In the genomic region with DNA sequence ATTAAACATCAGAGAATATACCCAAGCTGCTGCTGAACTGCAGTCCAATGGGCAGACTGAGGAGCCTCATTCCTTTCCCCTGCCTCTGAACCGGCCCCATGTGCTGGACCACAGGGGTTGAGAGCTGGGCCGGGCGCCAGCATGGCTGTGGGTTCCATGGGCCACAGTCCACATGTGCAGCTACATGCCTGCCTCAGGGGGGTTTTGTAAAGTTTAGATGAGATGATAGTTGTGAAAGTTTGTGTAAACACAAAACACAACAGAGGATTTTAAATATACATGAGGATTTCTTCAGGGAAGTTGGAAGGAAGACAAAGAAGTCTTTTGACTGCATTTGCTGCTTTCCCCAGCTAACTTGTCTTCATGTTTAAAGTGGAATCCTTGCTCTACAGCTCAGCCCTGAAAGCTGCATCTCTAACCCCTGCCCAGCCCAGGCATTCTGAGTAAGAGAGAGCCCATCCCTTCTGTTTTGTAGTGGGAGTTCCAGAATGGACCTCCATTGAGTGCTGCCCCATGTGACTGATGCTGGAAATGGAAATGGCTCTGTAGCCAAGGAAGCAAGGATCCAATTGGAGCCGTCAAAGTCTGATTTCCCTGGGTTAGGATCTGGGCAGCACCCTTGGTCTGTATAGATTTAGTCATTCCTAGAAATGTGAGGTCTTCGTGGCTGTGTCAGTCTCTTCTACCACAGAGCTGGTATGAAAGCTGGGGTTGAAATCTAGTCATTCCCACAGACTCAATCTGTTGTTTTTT, we compare ENCODE assay signal across 14 cellular contexts. TPM values are rescaled to one million over a fixed set of nuclear protein-coding genes. Genes with fewer than 3 reads are reported as not detected.
DNase-seq lines count a peak whose midpoint lies in the region; ATAC-seq, FAIRE-seq and TF ChIP-seq lines count a peak whose summit lies in the region.
"Had no signal": no experiment of that assay in that cellular context is flagged by ENCODE, and none has a peak within 500 bp of the region (broad histone marks: within the 10 kb centered on the region; RNA-seq: fewer than 3 reads in every experiment).

No MANE protein-coding gene starts in this region.

- no TSS peak for BruUV-seq in Calu3 (replicated peaks; lab: Mats Ljungman, UMichigan)

- peak; percentile 61 for FAIRE-seq in GM12892 (lab: Jason Lieb, UNC)

- peak; percentile 49 for DNase-seq in AG04449 (ENCODE audit: low read depth, low spot score)
- DNase-seq in GM12892 (ENCODE audit: insufficient read length), result no peak
- DNase-seq in amniotic epithelial cell (ENCODE audit: low read depth), result peak; percentile 69
- DNase-seq in iris pigment epithelial cell (ENCODE audit: low read depth), result peak; percentile 92
- no peak for DNase-seq in endothelial cell (ENCODE audit: low spot score)
- no peak for DNase-seq in stimulated activated CD4-positive, alpha-beta T cell treated with anti-CD3 and anti-CD28 coated beads, Interleukin-1b, Interleukin-23, amount 100 ng/mL, for 48 hours
- DNase-seq in Calu3, result no peak
- DNase-seq: activated B cell treated with CpG ODN at 0.5 μM for 24 hours, cerebellar nuclear complex, heart right ventricle, NCI-H748 treated with DMSO at 0.1 percent for 48 hours had no signal

- H3K4me3 ChIP-seq in AG04449 (ENCODE audit: low read depth, low read length), result no peak overlapping the region
- H3K4me3 ChIP-seq: heart right ventricle, lung, prostate gland had no signal

- no peaks in the 10 kb centered on the region for H3K36me3 Mint-ChIP-seq in endothelial cell (ENCODE audit: low read depth, unreplicated experiment)
- no peaks in the 10 kb centered on the region for H3K36me3 Mint-ChIP-seq in Calu3 (ENCODE audit: insufficient read depth, unreplicated experiment)

- TF ChIP-seq POLR2A in GM12892 (IDR thresholded peaks at IDR 0.05; ENCODE audit: low read depth, low read length), result no peak

- TF ChIP-seq CTCF in AG04449 (IDR thresholded peaks at IDR 0.05; ENCODE audit: insufficient read depth, low read length, missing control alignments), result peak; percentile 9
- no peak for TF ChIP-seq CTCF in endothelial cell (IDR thresholded peaks at IDR 0.05; ENCODE audit: unreplicated experiment)
- TF ChIP-seq CTCF in Calu3 (IDR thresholded peaks at IDR 0.05; ENCODE audit: unreplicated experiment), result no peak

- no peaks in the 10 kb centered on the region for H3K9me3 Mint-ChIP-seq in endothelial cell (ENCODE audit: unreplicated experiment)
- no peaks in the 10 kb centered on the region for H3K9me3 Mint-ChIP-seq in Calu3 (ENCODE audit: low read depth, unreplicated experiment)
- H3K9me3 Mint-ChIP-seq: activated B cell treated with CpG ODN at 0.5 μM for 24 hours had no signal

- intact Hi-C loops in Calu3 (cut with micrococcal nuclease; ENCODE audit: unreplicated experiment), result no loop called here

- POLR2A ChIA-PET in AG04449 (lab: Yijun Ruan, JAX), result interaction anchor here (0.6 to 1.1 kb wide), 2 partner anchors 150 to 180 kb away, joined by 3 read pairs; no protein-coding TSS in a partner anchor

- no peak overlapping the region for H3K27ac Mint-ChIP-seq in endothelial cell (ENCODE audit: unreplicated experiment)
- H3K27ac Mint-ChIP-seq in Calu3 (ENCODE audit: unreplicated experiment), result no peak overlapping the region
- H3K27ac Mint-ChIP-seq: activated B cell treated with CpG ODN at 0.5 μM for 24 hours had no signal

- ATAC-seq in HG03025 (IDR thresholded peaks at IDR 0.05; ENCODE audit: low FRiP score, unreplicated experiment), result no peak
- ATAC-seq: heart right ventricle had no signal

- no peak overlapping the region for H3K4me3 Mint-ChIP-seq in endothelial cell (ENCODE audit: unreplicated experiment)
- no peak overlapping the region for H3K4me3 Mint-ChIP-seq in Calu3 (ENCODE audit: low read depth, unreplicated experiment)
- H3K4me3 Mint-ChIP-seq: activated B cell treated with CpG ODN at 0.5 μM for 24 hours had no signal

- H3K4me1 Mint-ChIP-seq in endothelial cell (ENCODE audit: unreplicated experiment) (peaks cover 11% of the 10 kb centered on the region), Calu3 (ENCODE audit: low read depth, unreplicated experiment) (no peaks in the 10 kb centered on the region)

- peaks cover 2% of the 10 kb centered on the region for H3K27me3 Mint-ChIP-seq in endothelial cell (ENCODE audit: unreplicated experiment)
- no peaks in the 10 kb centered on the region for H3K27me3 Mint-ChIP-seq in Calu3 (ENCODE audit: unreplicated experiment)

- CTCF ChIA-PET in AG04449 (lab: Yijun Ruan, JAX) (interaction anchor here (0.6 to 1.4 kb wide), 5 partner anchors 9 to 268 kb away, joined by 3 to 4 read pairs (median 3); no protein-coding TSS in a partner anchor), Calu3 (lab: Charles Lee) (no interaction called here)

RNA-seq across cellular contexts. Expression of gene SLC12A8, which starts 17.5 kb away (rescaled TPM):
- 54.1 TPM for polyA plus RNA-seq in GM12892 (2012; ENCODE audit: missing spikeins)
- total RNA-seq in endothelial cell (ENCODE audit: unreplicated experiment) (0.54 TPM), Calu3 (2022) (15.5 and 16.8 TPM in 2 replicates)

Comparison
In these comparisons a context has a peak if more than half of its experiments do, and no peak if none do; other contexts are left out.
1. DNase-seq: peak in AG04449 (single experiment), amniotic epithelial cell (single experiment) and iris pigment epithelial cell (single experiment); none in GM12892 (single experiment), endothelial cell (single experiment), stimulated activated CD4-positive, alpha-beta T cell treated with anti-CD3 and anti-CD28 coated beads, Interleukin-1b, Interleukin-23, amount 100 ng/mL, for 48 hours (single experiment) and Calu3 (single experiment).
2. RNA of gene SLC12A8, which starts 17.5 kb away (total RNA-seq): 15.5 to 16.8 TPM in Calu3; 0.54 TPM in endothelial cell (single experiment); every median in the first group is over 10 times any median in the second.